ENCODE assay signal across 8 cellular contexts in the genomic region with DNA sequence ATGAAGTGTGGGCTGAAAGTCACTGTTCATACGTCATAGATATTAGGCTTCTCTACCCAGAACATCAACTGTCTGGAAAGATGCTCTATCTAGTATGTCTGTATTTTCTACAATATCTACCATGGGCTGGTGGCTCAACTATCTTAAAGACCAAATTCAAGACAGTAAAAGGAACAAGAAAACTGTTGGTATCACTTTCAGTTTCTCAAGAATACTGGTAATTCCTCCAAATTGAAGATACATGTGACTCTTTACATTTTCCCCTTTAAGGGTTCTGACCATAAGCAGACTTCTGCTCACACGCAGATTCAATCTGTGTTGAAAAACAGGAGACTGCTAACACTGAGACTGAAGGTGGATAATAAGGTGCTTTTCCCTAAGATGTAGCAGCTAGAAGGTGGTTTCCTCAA. TPM values are rescaled to one million over a fixed set of nuclear protein-coding genes. Genes with fewer than 3 reads are reported as not detected.
DNase-seq lines count a peak whose midpoint lies in the region; ATAC-seq and TF ChIP-seq lines count a peak whose summit lies in the region.

No MANE protein-coding gene starts in this region.

- H3K9me3 ChIP-seq in mononuclear cell (ENCODE audit: low read depth, low read length): no peaks in the 10 kb centered on the region

- peak; percentile 43 for ATAC-seq in GM18505 (IDR thresholded peaks at IDR 0.05; ENCODE audit: unreplicated experiment)

- no peaks in the 10 kb centered on the region for H3K27me3 Mint-ChIP-seq in HFFc6 (ENCODE audit: insufficient read depth)

- H3K4me3 Mint-ChIP-seq in HFFc6: no peak overlapping the region

- TF ChIP-seq CTCF in HFFc6 (IDR thresholded peaks at IDR 0.05): no peak

- no peaks in the 10 kb centered on the region for H3K27me3 ChIP-seq in mononuclear cell (ENCODE audit: insufficient read depth, low read length)

- H3K9me3 Mint-ChIP-seq in HFFc6: no peaks in the 10 kb centered on the region

- peaks cover 87% of the 10 kb centered on the region for H3K4me1 Mint-ChIP-seq in HFFc6 (ENCODE audit: low read depth)

- TF ChIP-seq POLR2A in GM18505 (IDR thresholded peaks at IDR 0.05; ENCODE audit: borderline replicate concordance, extremely low read depth, insufficient read depth, insufficient read length): no peak

- peak overlapping the region; percentile 75 for H3K27ac Mint-ChIP-seq in HFFc6

- H3K4me1 ChIP-seq in mononuclear cell (ENCODE audit: insufficient read depth, low read length): peaks cover 79% of the 10 kb centered on the region

- peak overlapping the region; percentile 12 for H3K4me3 ChIP-seq in mononuclear cell (ENCODE audit: low read length)

- DNase-seq in HFFc6: no peak
- peak; percentile 38 for DNase-seq in NOMO-1 treated with dmso at 0.1 percent for 144 hours (lab: John Stamatoyannopoulos, UW; ENCODE audit: unreplicated experiment)
- no peak for DNase-seq in SK-N-DZ (ENCODE audit: low spot score)
- DNase-seq in dermis blood vessel endothelial cell: no peak
- DNase-seq in NCI-H187 (lab: John Stamatoyannopoulos, UW): no peak
- no peak for DNase-seq in ACHN

- peaks cover 28% of the 10 kb centered on the region for H3K36me3 Mint-ChIP-seq in HFFc6 (ENCODE audit: low read depth)

- in situ Hi-C loops in ACHN (cut with HindIII; ENCODE audit: low pct_ligation_motif_present, low pct_unique_long_range_greater_than_20kb, low sequenced_read_pairs): no loop called here

RNA-seq across cellular contexts. Expression of gene XPO6, which starts 24.2 kb away (rescaled TPM):
- 100 to 1,000 TPM; 161 to 200 (median 173) TPM for total RNA-seq in HFFc6 (2021; fragmentation: NEBNext Ultra II Directional; extraction: Animal tissue kit (Norgen Biotek cat#: 25700))
- total RNA-seq in mononuclear cell (211 TPM), dermis blood vessel endothelial cell (89.7 and 112 TPM in 2 replicates)
- 90.2 and 119 TPM in 2 replicates for polyA plus RNA-seq in SK-N-DZ (2014; cell fraction: cytosol; rRNA removed)
- polyA plus RNA-seq in SK-N-DZ (2014; cell fraction: nucleus; rRNA removed): 139 and 189 TPM in 2 replicates
